In genomic region chr1:172818841-172819527, GRCh38 we compare ENCODE assay signal across 9 cellular contexts.
A peak's percentile ranks its signal among the peaks of the same experiment; 100 is the strongest.
DNase-seq lines count a peak whose midpoint lies in the region; ATAC-seq and TF ChIP-seq lines count a peak whose summit lies in the region.
"Had no signal": no experiment of that assay in that cellular context is flagged by ENCODE, and none has a peak within 500 bp of the region (broad histone marks: within the 10 kb centered on the region; RNA-seq: fewer than 3 reads in every experiment).

No MANE protein-coding gene starts in this region.

- TF ChIP-seq POLR2A in Raji (IDR thresholded peaks at IDR 0.05; ENCODE audit: insufficient read depth, low read depth, low read length) (peak; percentile 48; the same call in 1 of the 2 replicates), transverse colon (IDR thresholded peaks at IDR 0.05) (no peak)

- H3K9me3 ChIP-seq in transverse colon = no peaks in the 10 kb centered on the region

- no peaks in the 10 kb centered on the region for H3K27me3 ChIP-seq in transverse colon
- H3K27me3 ChIP-seq: heart left ventricle had no signal

- intact Hi-C loops in transverse colon (cut with DNase I; ENCODE audit: low total_unique reads) = no loop called here

- TF ChIP-seq CTCF in transverse colon (IDR thresholded peaks at IDR 0.05) = no peak

- H3K27ac ChIP-seq in transverse colon = peak overlapping the region in 3 of 4 donors; percentile 24 to 64 (median 53)

- WGBS in transverse colon (ENCODE audit: low coverage in 1 of 2), 2 donors = 68 to 71% methylated on average over 4 to 6 of the region's 6 CpGs

- in situ Hi-C loops in transverse colon (cut with MboI; ENCODE audit: low pct_ligation_motif_present in 1 of 4, low pct_unique_long_range_greater_than_20kb in 1 of 4, low sequenced_read_pairs in 3 of 4) = no loop called here

- ATAC-seq in GM18909 (IDR thresholded peaks at IDR 0.05; ENCODE audit: poor library complexity, unreplicated experiment) = peak; percentile 93
- peak; percentile 90 for ATAC-seq in HG02884 (IDR thresholded peaks at IDR 0.05; ENCODE audit: unreplicated experiment)

- TF ChIP-seq EP300 in transverse colon (IDR thresholded peaks at IDR 0.05; ENCODE audit: low read depth) = no peak

- H3K4me1 ChIP-seq in transverse colon = peaks cover 0 to 10% (median 0%) of the 10 kb centered on the region in 4 donors

- DNase-seq in germinal center (ENCODE audit: low spot score) (peak; percentile 74), transverse colon (peak; percentile 49), NCI-H187 (lab: John Stamatoyannopoulos, UW) (no peak), NCI-H1694 (lab: John Stamatoyannopoulos, UW) (no peak), NCI-H2171 (lab: John Stamatoyannopoulos, UW) (no peak)

- no peaks in the 10 kb centered on the region for H3K36me3 ChIP-seq in transverse colon
- H3K36me3 ChIP-seq: heart left ventricle had no signal

- no peak overlapping the region for H3K4me3 ChIP-seq in transverse colon
- H3K4me3 ChIP-seq: heart left ventricle had no signal

Comparison
In these comparisons a context has a peak if more than half of its experiments do, and no peak if none do; other contexts are left out.
1. DNase-seq: peak in germinal center (single experiment) and transverse colon (single experiment); none in NCI-H187 (0 of 2), NCI-H1694 (single experiment) and NCI-H2171 (single experiment).